24 cellular contexts compared by ENCODE assay signal in the genomic region with DNA sequence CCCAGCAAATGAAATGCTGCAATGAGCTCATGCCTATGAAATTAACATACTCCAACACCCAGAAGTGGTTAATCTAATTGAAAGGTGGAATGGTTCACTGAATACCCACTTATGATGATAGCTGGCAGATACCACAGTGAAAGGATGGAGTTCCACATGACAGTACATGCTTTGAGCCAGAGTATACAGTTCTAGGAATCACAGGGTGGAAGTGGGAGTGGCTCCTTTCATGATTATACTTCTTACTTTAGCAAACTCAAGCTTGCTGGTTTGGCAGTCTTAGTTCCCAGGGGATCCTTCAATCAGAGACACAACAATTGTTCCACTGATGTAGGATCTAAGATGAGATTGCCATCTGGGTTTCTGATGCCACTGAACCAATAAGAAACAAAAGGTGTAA. TPM values are rescaled to one million over a fixed set of nuclear protein-coding genes. Genes with fewer than 3 reads are reported as not detected.
DNase-seq lines count a peak whose midpoint lies in the region; ATAC-seq, FAIRE-seq and TF ChIP-seq lines count a peak whose summit lies in the region.
"Had no signal": no experiment of that assay in that cellular context is flagged by ENCODE, and none has a peak within 500 bp of the region (broad histone marks: within the 10 kb centered on the region; RNA-seq: fewer than 3 reads in every experiment).

No MANE protein-coding gene starts in this region.

- H3K4me2 ChIP-seq in parathyroid adenoma (ENCODE audit: low read length), result peak overlapping the region; percentile 20
- H3K4me2 ChIP-seq: KMS-11 had no signal

- peak overlapping the region; percentile 38 for H3K4me3 Mint-ChIP-seq in endothelial cell (ENCODE audit: unreplicated experiment)
- H3K4me3 Mint-ChIP-seq: CD4-positive, alpha-beta memory T cell had no signal

- FAIRE-seq in GM12891 (lab: Jason Lieb, UNC), result peak; percentile 9
- FAIRE-seq: GM12892, GM18507, H1, HTR-8/SVneo, RCC 7860 had no signal

- H3K79me2 ChIP-seq in parathyroid adenoma, result peaks cover 11% of the 10 kb centered on the region

- intact Hi-C loops in heart left ventricle (cut with DNase I), result no loop called here

- no peaks in the 10 kb centered on the region for H3K27me3 Mint-ChIP-seq in endothelial cell (ENCODE audit: unreplicated experiment)
- H3K27me3 Mint-ChIP-seq: CD4-positive, alpha-beta memory T cell had no signal

- H3K36me3 Mint-ChIP-seq in endothelial cell (ENCODE audit: low read depth, unreplicated experiment), result peaks cover 75% of the 10 kb centered on the region

- no peaks in the 10 kb centered on the region for H3K4me1 Mint-ChIP-seq in endothelial cell (ENCODE audit: unreplicated experiment)

- no peak overlapping the region for H3K9ac ChIP-seq in parathyroid adenoma
- H3K9ac ChIP-seq: KMS-11 had no signal

- DNase-seq in heart left ventricle (no peak), right atrium auricular region (ENCODE audit: low spot score) (no peak), GM12891 (ENCODE audit: insufficient read length, low spot score) (no peak), endothelial cell (ENCODE audit: low spot score) (no peak), GM13977 (ENCODE audit: low spot score) (no peak), suprapubic skin (ENCODE audit: low spot score in 2 of 2) (no peak)
- DNase-seq: Caco-2; CD4-positive, alpha-beta memory T cell; DMS 273 treated with DMSO at 0.1 percent for 48 hours; DMS79 treated with DMSO at 0.1 percent for 48 hours; NCI-H1092 treated with DMSO at 0.1 percent for 48 hours; NCI-H146; NCI-H2029; NCI-H446; NCI-H526 had no signal

- H3K9me3 Mint-ChIP-seq in endothelial cell (ENCODE audit: unreplicated experiment), result no peaks in the 10 kb centered on the region

- H3K36me3 ChIP-seq in heart left ventricle, result peaks cover 0 to 83% (median 66%) of the 10 kb centered on the region in 9 donors
- peaks cover 50% of the 10 kb centered on the region for H3K36me3 ChIP-seq in right atrium auricular region
- no peaks in the 10 kb centered on the region for H3K36me3 ChIP-seq in parathyroid adenoma (ENCODE audit: control insufficient read depth, insufficient read depth, low read length)
- H3K36me3 ChIP-seq in suprapubic skin, result peaks cover 79% of the 10 kb centered on the region

- ATAC-seq in heart left ventricle, result peak in 3 of 4 donors; percentile 20 to 76 (median 50)
- ATAC-seq: HCT116 had no signal

- peaks cover 0 to 12% (median 0%) of the 10 kb centered on the region in 12 donors for H3K9me3 ChIP-seq in heart left ventricle
- peaks cover 0 to 12% of the 10 kb centered on the region in 2 donors for H3K9me3 ChIP-seq in right atrium auricular region
- no peaks in the 10 kb centered on the region for H3K9me3 ChIP-seq in parathyroid adenoma (ENCODE audit: control insufficient read depth, low read length)
- peaks cover 12% of the 10 kb centered on the region for H3K9me3 ChIP-seq in suprapubic skin
- H3K9me3 ChIP-seq: SJSA1 had no signal

- in situ Hi-C loops in GM13977 (cut with MboI; ENCODE audit: low pct_unique_long_range_greater_than_20kb, low sequenced_read_pairs, unreplicated experiment), result no loop called here

- H3K4me1 ChIP-seq in heart left ventricle (peaks cover 0 to 21% (median 7%) of the 10 kb centered on the region in 12 donors), right atrium auricular region (peaks cover 0 to 9% of the 10 kb centered on the region in 2 donors), parathyroid adenoma (peaks cover 6% of the 10 kb centered on the region), suprapubic skin (peaks cover 3% of the 10 kb centered on the region)
- H3K4me1 ChIP-seq: Caco-2, SJSA1 had no signal

- no peak overlapping the region for H3K4me3 ChIP-seq in heart left ventricle
- no peak overlapping the region for H3K4me3 ChIP-seq in right atrium auricular region
- no peak overlapping the region for H3K4me3 ChIP-seq in parathyroid adenoma (ENCODE audit: low read depth, low read length)
- H3K4me3 ChIP-seq in suprapubic skin, result no peak overlapping the region
- H3K4me3 ChIP-seq: SJSA1 had no signal

- no peak for TF ChIP-seq EP300 in suprapubic skin (IDR thresholded peaks at IDR 0.05)

- TF ChIP-seq POLR2A in heart left ventricle (IDR thresholded peaks at IDR 0.05) (no peak), GM12891 (IDR thresholded peaks at IDR 0.05; ENCODE audit: low read depth, low read length) (no peak), suprapubic skin (IDR thresholded peaks at IDR 0.05) (no peak)

- no peak overlapping the region for H3K27ac ChIP-seq in heart left ventricle
- no peak overlapping the region for H3K27ac ChIP-seq in right atrium auricular region
- no peak overlapping the region for H3K27ac ChIP-seq in parathyroid adenoma
- H3K27ac ChIP-seq in suprapubic skin, result no peak overlapping the region
- H3K27ac ChIP-seq: KMS-11, SJSA1 had no signal

- H3K27me3 ChIP-seq in heart left ventricle (no peaks in the 10 kb centered on the region), right atrium auricular region (no peaks in the 10 kb centered on the region), parathyroid adenoma (ENCODE audit: control insufficient read depth, insufficient read depth, low read length) (no peaks in the 10 kb centered on the region), suprapubic skin (no peaks in the 10 kb centered on the region)
- H3K27me3 ChIP-seq: SJSA1 had no signal

- H2AFZ ChIP-seq in parathyroid adenoma, result no peak overlapping the region

- TF ChIP-seq CTCF in heart left ventricle (IDR thresholded peaks at IDR 0.05) (no peak), right atrium auricular region (IDR thresholded peaks at IDR 0.05) (no peak), endothelial cell (IDR thresholded peaks at IDR 0.05; ENCODE audit: unreplicated experiment) (no peak), parathyroid adenoma (IDR thresholded peaks at IDR 0.05) (no peak), GM13977 (IDR thresholded peaks at IDR 0.05; ENCODE audit: extremely low read depth, insufficient read depth, missing control alignments) (no peak), suprapubic skin (IDR thresholded peaks at IDR 0.05) (no peak)

- H3K27ac Mint-ChIP-seq in endothelial cell (ENCODE audit: unreplicated experiment), result no peak overlapping the region
- H3K27ac Mint-ChIP-seq: CD4-positive, alpha-beta memory T cell had no signal

TF ChIP-seq in GM12891, 5 proteins besides CTCF, POLR2A, EP300 and RAD21:
- TF ChIP-seq POLR2AphosphoS5 (IDR thresholded peaks at IDR 0.05; ENCODE audit: low read depth, low read length) (no peak), POU2F2 (IDR thresholded peaks at IDR 0.05; ENCODE audit: low read depth, low read length) (no peak), TAF1 (IDR thresholded peaks at IDR 0.05; ENCODE audit: low read depth, low read length) (no peak), PAX5 (IDR thresholded peaks at IDR 0.05; ENCODE audit: insufficient read depth, low read length, severe bottlenecking) (no peak)

RNA-seq across cellular contexts. Expression of a gene that starts 21.5 kb away (rescaled TPM):
- total RNA-seq in heart left ventricle (100 to 1,000 TPM in 7 of 9 donors, 10 to 100 TPM in 2; 82.0 to 213 (median 119) TPM), right atrium auricular region (100 to 1,000 TPM in 1 of 2 donors, 10 to 100 TPM in 1; 99.8 to 129 TPM), endothelial cell (ENCODE audit: unreplicated experiment) (220 TPM), suprapubic skin (100 to 1,000 TPM; 122 to 174 (median 139) TPM)
- polyA plus RNA-seq in heart left ventricle, result 100 to 1,000 TPM in 1 of 2 donors, 10 to 100 TPM in 1; 77.1 to 193 TPM
- 130 TPM for polyA plus RNA-seq in GM12891 (2012; ENCODE audit: low read depth, missing spikeins)
